22 cellular contexts compared by ENCODE assay signal in the genomic region with DNA sequence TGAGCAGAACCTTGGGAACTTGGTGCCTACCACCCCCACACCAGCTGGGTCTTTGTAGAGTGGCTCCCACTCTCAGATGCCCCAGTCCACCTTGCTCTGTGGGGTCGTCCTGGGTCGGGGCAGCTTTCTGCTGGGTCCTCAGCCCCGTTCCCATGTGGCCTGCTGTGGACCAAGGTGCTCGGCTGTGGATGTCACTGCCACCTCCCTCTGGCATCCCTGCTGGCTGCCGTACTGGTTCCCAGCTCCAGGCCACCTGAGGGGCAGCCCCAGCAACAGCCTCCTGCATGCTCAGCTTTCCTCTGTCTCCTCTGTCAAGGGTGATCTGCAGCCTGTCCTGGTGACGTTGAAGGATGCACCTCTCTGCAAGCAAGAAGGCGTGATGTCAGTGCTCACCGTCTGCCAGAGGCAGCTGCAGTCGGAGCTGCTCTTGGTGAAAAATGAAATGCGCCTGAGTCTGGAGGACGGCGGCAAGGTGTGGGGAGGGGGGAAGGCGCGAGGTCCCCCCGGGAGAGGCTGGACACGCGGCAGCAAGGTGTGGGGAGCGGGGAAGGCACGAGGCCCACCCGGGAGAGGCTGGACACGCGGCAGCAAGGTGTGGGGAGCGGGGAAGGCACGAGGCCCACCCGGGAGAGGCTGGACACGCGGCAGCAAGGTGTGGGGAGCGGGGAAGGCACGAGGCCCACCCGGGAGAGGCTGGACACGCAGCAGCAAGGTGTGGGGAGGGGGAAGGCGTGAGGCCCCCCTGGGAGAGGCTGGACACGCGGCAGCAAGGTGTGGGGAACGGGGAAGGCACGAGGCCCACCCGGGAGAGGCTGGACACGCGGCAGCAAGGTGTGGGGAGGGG.
"Had no signal": no experiment of that assay in that cellular context is flagged by ENCODE, and none has a peak within 500 bp of the region (broad histone marks: within the 10 kb centered on the region; RNA-seq: fewer than 3 reads in every experiment).

No MANE protein-coding gene starts in this region.

- H3K79me2 ChIP-seq: parathyroid adenoma had no signal

- H3K4me3 Mint-ChIP-seq: activated CD4-positive, alpha-beta T cell treated with anti-CD3 and anti-CD28 coated beads, Interleukin-2, amount 10 ng/mL, durations not matched to agents 7 days and 5 days; activated naive CD8-positive, alpha-beta T cell; effector memory CD8-positive, alpha-beta T cell; naive B cell; T-cell had no signal

- H3K4me3 ChIP-seq: cardiac muscle cell, left lung, mucosa of descending colon, thyroid gland had no signal

- H3K9me3 ChIP-seq: left lung, mucosa of descending colon, neutrophil, thyroid gland had no signal

- H3K9ac ChIP-seq: parathyroid adenoma had no signal

- H2AFZ ChIP-seq: parathyroid adenoma had no signal

- H3K4me1 Mint-ChIP-seq: activated CD4-positive, alpha-beta T cell treated with anti-CD3 and anti-CD28 coated beads, Interleukin-2, amount 10 ng/mL, durations not matched to agents 7 days and 5 days; naive B cell had no signal

- H3K27me3 ChIP-seq: cardiac muscle cell, left lung, neutrophil, thyroid gland had no signal

- H3K27ac ChIP-seq: cardiac muscle cell, epithelial cell of prostate, left lung, neutrophil, parathyroid adenoma, thyroid gland had no signal

- H3K27me3 Mint-ChIP-seq: activated CD4-positive, alpha-beta T cell treated with anti-CD3 and anti-CD28 coated beads, Interleukin-2, amount 10 ng/mL, durations not matched to agents 7 days and 5 days; activated naive CD8-positive, alpha-beta T cell; effector memory CD8-positive, alpha-beta T cell; naive B cell; T-cell had no signal

- H3K4me1 ChIP-seq: left lung, parathyroid adenoma, thyroid gland had no signal

- H3K36me3 Mint-ChIP-seq: activated naive CD8-positive, alpha-beta T cell had no signal

- DNase-seq: activated CD4-positive, alpha-beta T cell treated with anti-CD3 and anti-CD28 coated beads, Interleukin-2, amount 10 ng/mL, durations not matched to agents 7 days and 5 days; activated gamma-delta T cell treated with Interleukin-2 at 50 U/mL for 16 hours; effector memory CD8-positive, alpha-beta T cell; foreskin fibroblast; glutamatergic neuron; hypothalamus; mesenchymal stem cell; naive B cell; stimulated activated CD4-positive, alpha-beta T cell treated with anti-CD3 and anti-CD28 coated beads, Interleukin-12 subunit alpha, Interleukin-12 subunit beta, amount 100 ng/mL, for 4 hours; stimulated activated CD4-positive, alpha-beta T cell treated with anti-CD3 and anti-CD28 coated beads, Interleukin-1b, Interleukin-23, amount 100 ng/mL, for 48 hours; stimulated activated CD8-positive, alpha-beta memory T cell treated with anti-CD3 and anti-CD28 coated beads, Interleukin-4, amount 100 ng/mL, for 48 hours; stimulated activated naive CD4-positive, alpha-beta T cell; T-cell; T1000; thyroid gland had no signal

- H3K27ac Mint-ChIP-seq: activated CD4-positive, alpha-beta T cell treated with anti-CD3 and anti-CD28 coated beads, Interleukin-2, amount 10 ng/mL, durations not matched to agents 7 days and 5 days; activated naive CD8-positive, alpha-beta T cell; T-cell had no signal

- H3K9me3 Mint-ChIP-seq: activated CD4-positive, alpha-beta T cell treated with anti-CD3 and anti-CD28 coated beads, Interleukin-2, amount 10 ng/mL, durations not matched to agents 7 days and 5 days; effector memory CD8-positive, alpha-beta T cell; naive B cell; T-cell had no signal
